Comparison of ENCODE assay signal across 10 cellular contexts in the genomic region with DNA sequence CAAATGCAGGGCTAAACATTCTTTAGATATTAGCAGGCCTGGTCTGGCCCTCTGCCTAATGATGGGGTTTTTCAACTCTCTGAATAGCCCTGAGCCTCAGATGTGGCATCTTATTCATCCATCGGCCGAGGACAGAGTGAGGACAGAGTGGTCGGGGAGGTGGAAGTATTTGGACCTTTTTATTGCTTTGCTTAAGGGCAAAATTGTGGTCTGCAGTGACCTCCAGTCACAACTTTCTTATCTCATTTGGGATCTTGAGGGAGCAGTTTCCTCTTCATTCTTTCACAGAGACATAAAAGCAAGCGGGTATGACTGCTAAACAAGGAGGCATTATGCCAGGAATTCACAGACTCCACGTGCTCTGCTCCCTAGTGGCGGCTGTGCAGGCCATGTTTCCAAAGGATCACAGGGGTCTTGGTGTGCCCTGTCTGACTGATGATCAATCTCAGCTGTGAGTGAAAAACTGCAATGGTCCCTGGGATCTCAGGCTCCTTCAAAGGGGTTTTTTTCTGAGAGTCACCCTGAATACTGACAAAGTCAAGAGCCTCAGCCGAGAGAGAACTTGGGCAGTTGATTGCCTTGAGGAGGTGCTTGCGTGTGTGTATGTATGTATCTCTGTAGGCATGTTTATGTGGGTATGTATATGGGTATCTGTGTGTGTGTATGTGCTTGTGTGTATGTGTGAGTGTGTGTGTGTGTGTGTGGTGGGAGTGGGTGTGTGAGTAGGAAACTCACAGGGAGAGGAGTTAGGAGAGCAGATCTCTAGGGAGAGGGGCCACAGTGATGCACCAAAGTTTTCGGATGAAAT. TPM values are rescaled to one million over a fixed set of nuclear protein-coding genes. Genes with fewer than 3 reads are reported as not detected.
DNase-seq lines count a peak whose midpoint lies in the region; ATAC-seq and TF ChIP-seq lines count a peak whose summit lies in the region.
"Had no signal": no experiment of that assay in that cellular context is flagged by ENCODE, and none has a peak within 500 bp of the region (broad histone marks: within the 10 kb centered on the region; RNA-seq: fewer than 3 reads in every experiment).

No MANE protein-coding gene starts in this region.

- H3F3A ChIP-seq in GM23248 (ENCODE audit: insufficient read depth), result peaks cover 24% of the 10 kb centered on the region

- H3K27ac ChIP-seq in GM23248 (peak overlapping the region; percentile 57), parathyroid adenoma (no peak overlapping the region), sigmoid colon (no peak overlapping the region), Karpas-422 (ENCODE audit: low read length) (no peak overlapping the region)
- H3K27ac ChIP-seq: suprapubic skin had no signal

- H3K79me2 ChIP-seq in GM23248 (ENCODE audit: insufficient read depth), result no peaks in the 10 kb centered on the region
- H3K79me2 ChIP-seq in parathyroid adenoma, result no peaks in the 10 kb centered on the region
- H3K79me2 ChIP-seq in Karpas-422 (ENCODE audit: low read length), result no peaks in the 10 kb centered on the region

- no peak overlapping the region for H3K9ac ChIP-seq in GM23248
- no peak overlapping the region for H3K9ac ChIP-seq in parathyroid adenoma
- H3K9ac ChIP-seq in Karpas-422 (ENCODE audit: low read length), result no peak overlapping the region

- H3K4me3 ChIP-seq in GM23248, result peak overlapping the region; percentile 23; the same call in 1 of the 2 replicates
- no peak overlapping the region for H3K4me3 ChIP-seq in parathyroid adenoma (ENCODE audit: low read depth, low read length)
- H3K4me3 ChIP-seq in sigmoid colon, result no peak overlapping the region
- H3K4me3 ChIP-seq in Karpas-422 (ENCODE audit: low read length), result no peak overlapping the region
- H3K4me3 ChIP-seq: GM12878, suprapubic skin had no signal

- H3K4me1 ChIP-seq in GM23248 (ENCODE audit: insufficient read depth) (peaks cover 17% of the 10 kb centered on the region), parathyroid adenoma (peaks cover 9% of the 10 kb centered on the region), sigmoid colon (peaks cover 0 to 5% (median 0%) of the 10 kb centered on the region in 4 donors), Karpas-422 (ENCODE audit: low read length) (no peaks in the 10 kb centered on the region)

- DNase-seq in GM23248 (peak; percentile 96), SK-N-DZ (ENCODE audit: low spot score) (peak; percentile 37), fibroblast of peridontal ligament (ENCODE audit: extremely low read depth) (peak; percentile 89), globus pallidus (ENCODE audit: low spot score) (no peak), sigmoid colon (no peak), Karpas-422 (no peak)

- H3K36me3 ChIP-seq in GM23248 (ENCODE audit: low read depth) (no peaks in the 10 kb centered on the region), parathyroid adenoma (ENCODE audit: control insufficient read depth, insufficient read depth, low read length) (no peaks in the 10 kb centered on the region), sigmoid colon (no peaks in the 10 kb centered on the region), Karpas-422 (ENCODE audit: insufficient read depth, low read length) (no peaks in the 10 kb centered on the region)
- H3K36me3 ChIP-seq: suprapubic skin had no signal

- H3K9me2 ChIP-seq in GM23248 (ENCODE audit: insufficient read depth), result no peaks in the 10 kb centered on the region
- no peaks in the 10 kb centered on the region for H3K9me2 ChIP-seq in Karpas-422 (replicated peaks; ENCODE audit: insufficient read depth, low read length)

- no peak for TF ChIP-seq POLR2A in sigmoid colon (IDR thresholded peaks at IDR 0.05)

- ATAC-seq in HG03108 (IDR thresholded peaks at IDR 0.05; ENCODE audit: unreplicated experiment), result no peak
- ATAC-seq: GM12878 had no signal

- H3K4me2 ChIP-seq in GM23248 (ENCODE audit: unreplicated experiment) (peak overlapping the region; percentile 77), parathyroid adenoma (ENCODE audit: low read length) (no peak overlapping the region), Karpas-422 (ENCODE audit: low read depth, low read length, poor library complexity, severe bottlenecking) (no peak overlapping the region)

- H4K20me1 ChIP-seq in GM23248 (ENCODE audit: insufficient read depth), result no peaks in the 10 kb centered on the region
- no peaks in the 10 kb centered on the region for H4K20me1 ChIP-seq in Karpas-422 (ENCODE audit: insufficient read depth, low read depth, low read length)

- TF ChIP-seq CTCF in parathyroid adenoma (IDR thresholded peaks at IDR 0.05) (peak; percentile 18), sigmoid colon (IDR thresholded peaks at IDR 0.05) (no peak)

- TF ChIP-seq EP300 in sigmoid colon (IDR thresholded peaks at IDR 0.05), result no peak

- no peaks in the 10 kb centered on the region for H3K27me3 ChIP-seq in GM23248 (replicated peaks; ENCODE audit: insufficient read depth)
- H3K27me3 ChIP-seq in parathyroid adenoma (ENCODE audit: control insufficient read depth, insufficient read depth, low read length), result no peaks in the 10 kb centered on the region
- H3K27me3 ChIP-seq in sigmoid colon, result no peaks in the 10 kb centered on the region
- H3K27me3 ChIP-seq in Karpas-422 (ENCODE audit: low read length), result no peaks in the 10 kb centered on the region
- H3K27me3 ChIP-seq: suprapubic skin had no signal

- in situ Hi-C loops in GM23248 (cut with MboI), result no loop called here

- intact Hi-C loops in sigmoid colon (cut with DNase I), result no loop called here

- 29 to 31% methylated on average over 9 of the region's 9 CpGs for WGBS in GM23248 (ENCODE audit: low coverage in 1 of 2, low lambda C conversion rate in 2 of 2, missing lambda C conversion rate in 2 of 2), 2 experiments
- 41 to 48% methylated on average over 9 of the region's 9 CpGs for WGBS in sigmoid colon, 2 donors

- no peak overlapping the region for H2AFZ ChIP-seq in GM23248
- H2AFZ ChIP-seq in parathyroid adenoma, result peak overlapping the region; percentile 21
- no peak overlapping the region for H2AFZ ChIP-seq in Karpas-422 (ENCODE audit: low read length)

- no peaks in the 10 kb centered on the region for H3K9me3 ChIP-seq in GM23248 (ENCODE audit: low read depth)
- H3K9me3 ChIP-seq in parathyroid adenoma (ENCODE audit: control insufficient read depth, low read length), result no peaks in the 10 kb centered on the region
- no peaks in the 10 kb centered on the region for H3K9me3 ChIP-seq in sigmoid colon
- H3K9me3 ChIP-seq in Karpas-422 (ENCODE audit: low read length), result no peaks in the 10 kb centered on the region
- H3K9me3 ChIP-seq: suprapubic skin had no signal

RNA-seq across cellular contexts. Expression of a gene that starts 47.6 kb away (rescaled TPM):
- 2.2 TPM in 1 of 2 replicates, not detected in the other for total RNA-seq in GM23248 (2014; rRNA removed; shearing (Covaris generic))
- polyA plus RNA-seq in GM23248 (2016; fragmentation: Nextera tagmentation; extraction: Ambion mirVana), result 0.22 TPM in 1 of 2 replicates, not detected in the other
- 10.6 and 12.3 TPM in 2 replicates for polyA plus RNA-seq in SK-N-DZ (2014; cell fraction: cytosol; rRNA removed)
- 11.0 and 18.9 TPM in 2 replicates for polyA plus RNA-seq in SK-N-DZ (2014; cell fraction: nucleus; rRNA removed)
- total RNA-seq in sigmoid colon, result 1 to 10 TPM; 3.7 to 7.6 (median 4.9) TPM
- 1 to 10 TPM in 2 of 3 donors, under 1 TPM in 1; 0.23 to 4.2 (median 1.1) TPM for polyA plus RNA-seq in sigmoid colon
- 0.47 and 0.97 TPM in 2 replicates for total RNA-seq in Karpas-422 (2014; rRNA removed; shearing (Covaris generic); ENCODE audit: low replicate concordance)

Comparison
In these comparisons a context has a peak if more than half of its experiments do, and no peak if none do; other contexts are left out.
1. DNase-seq: peak in GM23248 (single experiment), SK-N-DZ (single experiment) and fibroblast of peridontal ligament (single experiment); none in globus pallidus (single experiment), sigmoid colon (single experiment) and Karpas-422 (single experiment).